ENCODE assay signal across 9 cellular contexts in genomic region chr14:68607081-68607851, GRCh38.
DNase-seq lines count a peak whose midpoint lies in the region; ATAC-seq and TF ChIP-seq lines count a peak whose summit lies in the region.
"Had no signal": no experiment of that assay in that cellular context is flagged by ENCODE, and none has a peak within 500 bp of the region (broad histone marks: within the 10 kb centered on the region; RNA-seq: fewer than 3 reads in every experiment).

No MANE protein-coding gene starts in this region.

- CTCF ChIA-PET in RWPE1 (lab: Yijun Ruan, JAX): no interaction called here

- H2AFZ ChIP-seq in fibroblast of lung (ENCODE audit: low read length) (peak overlapping the region; percentile 77), osteoblast (ENCODE audit: low read length) (peak overlapping the region; percentile 81)

- peak overlapping the region; percentile 66 to 88 (median 83) for H3K9ac ChIP-seq in BLaER1 treated with 17β-estradiol and CSF1 and Interleukin-3, amounts not matched to agents 10 nM and 100 nM
- H3K9ac ChIP-seq in fibroblast of lung (ENCODE audit: insufficient read depth, low read length): no peak overlapping the region

- H3K36me3 ChIP-seq in BLaER1 treated with 17β-estradiol and CSF1 and Interleukin-3, amounts not matched to agents 10 nM and 100 nM: peaks cover 0 to 21% (median 11%) of the 10 kb centered on the region in 11 experiments; a peak in 9 of 22 replicates
- H3K36me3 ChIP-seq in fibroblast of lung (ENCODE audit: control insufficient read depth, insufficient read depth, low read length) (no peaks in the 10 kb centered on the region), osteoblast (ENCODE audit: insufficient read depth, low read length) (no peaks in the 10 kb centered on the region)

- H4K20me1 ChIP-seq in BLaER1 treated with 17β-estradiol and CSF1 and Interleukin-3, amounts not matched to agents 10 nM and 100 nM: no peaks in the 10 kb centered on the region
- H4K20me1 ChIP-seq in fibroblast of lung (ENCODE audit: control insufficient read depth, extremely low read depth, insufficient read depth, low read length) (no peaks in the 10 kb centered on the region), osteoblast (ENCODE audit: insufficient read depth, low read length) (no peaks in the 10 kb centered on the region)

- ATAC-seq in GM21515 (IDR thresholded peaks at IDR 0.05; ENCODE audit: unreplicated experiment) (no peak), HG03039 (IDR thresholded peaks at IDR 0.05; ENCODE audit: unreplicated experiment) (no peak)

- H3K9me3 ChIP-seq in BLaER1 treated with 17β-estradiol and CSF1 and Interleukin-3, amounts not matched to agents 10 nM and 100 nM (replicated peaks in 1 of 11): peaks cover 21 to 37% (median 27%) of the 10 kb centered on the region in 11 experiments
- no peaks in the 10 kb centered on the region for H3K9me3 ChIP-seq in fibroblast of lung (ENCODE audit: control insufficient read depth, insufficient read depth, low read depth, low read length)
- H3K9me3 ChIP-seq in osteoblast (ENCODE audit: low read depth, low read length): peaks cover 3% of the 10 kb centered on the region

- H3K4me3 ChIP-seq in BLaER1 treated with 17β-estradiol and CSF1 and Interleukin-3, amounts not matched to agents 10 nM and 100 nM: peak overlapping the region in 7 of 10 experiments; percentile 5 to 43 (median 20); a peak in 8 of 20 replicates
- H3K4me3 ChIP-seq in fibroblast of lung (replicated peaks in 1 of 4; ENCODE audit: control extremely low read depth in 1 of 4, insufficient read depth in 1 of 4, low read depth in 3 of 4, low read length in 4 of 4) (no peak overlapping the region), osteoblast (ENCODE audit: insufficient read depth, low read length) (no peak overlapping the region)

- 0 out of 22 replicates have a peak, but pooled peaks cover 0 to 4% (median 0%) of the 10 kb centered on the region in 11 experiments for H3K27me3 ChIP-seq in BLaER1 treated with 17β-estradiol and CSF1 and Interleukin-3, amounts not matched to agents 10 nM and 100 nM
- H3K27me3 ChIP-seq in fibroblast of lung (ENCODE audit: control insufficient read depth, insufficient read depth, low read length): no peaks in the 10 kb centered on the region
- no peaks in the 10 kb centered on the region for H3K27me3 ChIP-seq in osteoblast (ENCODE audit: insufficient read depth, low read length)

- H3K4me1 ChIP-seq in BLaER1 treated with 17β-estradiol and CSF1 and Interleukin-3, amounts not matched to agents 10 nM and 100 nM: peaks cover 58 to 88% (median 84%) of the 10 kb centered on the region in 10 experiments
- peaks cover 5% of the 10 kb centered on the region for H3K4me1 ChIP-seq in fibroblast of lung (ENCODE audit: control insufficient read depth, extremely low read depth, insufficient read depth, low read length)
- H3K4me1 ChIP-seq in osteoblast (ENCODE audit: insufficient read depth, low read length): peaks cover 7% of the 10 kb centered on the region

- DNase-seq in RWPE1 (ENCODE audit: low spot score) (no peak), fibroblast of lung (ENCODE audit: low read depth in 2 of 2) (peak; percentile 33 to 64), osteoblast (ENCODE audit: insufficient read length, low spot score, missing footprints) (peak; percentile 77), MV-4-11 (lab: John Stamatoyannopoulos, UW) (no peak), NCI-H1092 (lab: John Stamatoyannopoulos, UW) (no peak)
- DNase-seq: DND-41 had no signal

- no peak for TF ChIP-seq CTCF in RWPE1 (conservative IDR thresholded peaks at IDR 0.05; ENCODE audit: low read depth)
- TF ChIP-seq CTCF in fibroblast of lung (conservative IDR thresholded peaks at IDR 0.05 in 1 of 2, IDR thresholded peaks at IDR 0.05 in 1 of 2; ENCODE audit: low read depth in 1 of 2, low read length in 2 of 2): no peak
- no peak for TF ChIP-seq CTCF in osteoblast (IDR thresholded peaks at IDR 0.05; ENCODE audit: extremely low read depth, low read depth, low read length)

- H3K27ac ChIP-seq in BLaER1 treated with 17β-estradiol and CSF1 and Interleukin-3, amounts not matched to agents 10 nM and 100 nM: peak overlapping the region; percentile 79 to 99 (median 95)
- H3K27ac ChIP-seq in RWPE1: peak overlapping the region; percentile 28
- H3K27ac ChIP-seq in fibroblast of lung (ENCODE audit: insufficient read depth, low read length): no peak overlapping the region
- no peak overlapping the region for H3K27ac ChIP-seq in osteoblast (ENCODE audit: low read depth, low read length)

- peak overlapping the region; percentile 80 to 95 (median 88) for H3K4me2 ChIP-seq in BLaER1 treated with 17β-estradiol and CSF1 and Interleukin-3, amounts not matched to agents 10 nM and 100 nM
- H3K4me2 ChIP-seq in fibroblast of lung (ENCODE audit: extremely low read depth, insufficient read depth, low read length) (peak overlapping the region; percentile 66), osteoblast (ENCODE audit: insufficient read depth, low read length) (peak overlapping the region; percentile 20)

- POLR2A ChIA-PET in RWPE1 (lab: Yijun Ruan, JAX; ENCODE audit: low non-redundant PET): no interaction called here

- H3K79me2 ChIP-seq in fibroblast of lung (ENCODE audit: control insufficient read depth, insufficient read depth, low read length) (no peaks in the 10 kb centered on the region), osteoblast (ENCODE audit: insufficient read depth, low read length) (no peaks in the 10 kb centered on the region)

Comparison
In these comparisons a context has a peak if more than half of its experiments do, and no peak if none do; other contexts are left out.
1. H3K27ac ChIP-seq: peak in BLaER1 treated with 17β-estradiol and CSF1 and Interleukin-3, amounts not matched to agents 10 nM and 100 nM (11 of 11) and RWPE1 (single experiment); none in fibroblast of lung (single experiment) and osteoblast (single experiment).
2. H3K4me2 ChIP-seq: peak in every context shown above with its lines; median percentile 88 in BLaER1 treated with 17β-estradiol and CSF1 and Interleukin-3, amounts not matched to agents 10 nM and 100 nM; 66 in fibroblast of lung; 20 in osteoblast.
3. H3K4me3 ChIP-seq: peak in BLaER1 treated with 17β-estradiol and CSF1 and Interleukin-3, amounts not matched to agents 10 nM and 100 nM (7 of 10); none in fibroblast of lung (0 of 4) and osteoblast (single experiment).
4. DNase-seq: peak in fibroblast of lung (2 of 2) and osteoblast (single experiment); none in RWPE1 (single experiment), MV-4-11 (single experiment) and NCI-H1092 (single experiment).